Comparison of ENCODE assay signal across 10 cellular contexts in genomic region chr14:36518586-36519430, GRCh38. TPM values are rescaled to one million over a fixed set of nuclear protein-coding genes. Genes with fewer than 3 reads are reported as not detected.
DNase-seq lines count a peak whose midpoint lies in the region; ATAC-seq lines count a peak whose summit lies in the region.
"Had no signal": no experiment of that assay in that cellular context is flagged by ENCODE, and none has a peak within 500 bp of the region (broad histone marks: within the 10 kb centered on the region; RNA-seq: fewer than 3 reads in every experiment).

No MANE protein-coding gene starts in this region.

- peaks cover 66% of the 10 kb centered on the region for H3K27me3 Mint-ChIP-seq in activated T-cell treated with anti-CD3 and anti-CD28 coated beads, Interleukin-2, amount 50 U/mL, for 72 hours (ENCODE audit: low read depth)

- H3K4me3 ChIP-seq in SK-N-MC, result peak overlapping the region; percentile 87
- peak overlapping the region; percentile 42 for H3K4me3 ChIP-seq in iPS-18a (ENCODE audit: low read length)
- H3K4me3 ChIP-seq in subcutaneous abdominal adipose tissue (ENCODE audit: low read depth in 1 of 5, low read length in 5 of 5), result peak overlapping the region in 4 of 5 donors; percentile 22 to 44 (median 40)

- no peaks in the 10 kb centered on the region for H3K9me3 Mint-ChIP-seq in activated T-cell treated with anti-CD3 and anti-CD28 coated beads, Interleukin-2, amount 50 U/mL, for 72 hours
- H3K9me3 Mint-ChIP-seq: activated B cell treated with CpG ODN at 0.5 μM for 24 hours had no signal

- H3K36me3 Mint-ChIP-seq in activated T-cell treated with anti-CD3 and anti-CD28 coated beads, Interleukin-2, amount 50 U/mL, for 72 hours (ENCODE audit: insufficient read depth in 2 of 2), result peaks cover 3% of the 10 kb centered on the region in 2 donors

- H3K9me3 ChIP-seq in SK-N-MC (ENCODE audit: low read depth, low read length) (no peaks in the 10 kb centered on the region), iPS-18a (ENCODE audit: control insufficient read depth, low read depth, low read length) (no peaks in the 10 kb centered on the region), subcutaneous abdominal adipose tissue (ENCODE audit: control insufficient read depth in 5 of 5, low read length in 5 of 5) (no peaks in the 10 kb centered on the region)

- H3K27ac Mint-ChIP-seq in activated T-cell treated with anti-CD3 and anti-CD28 coated beads, Interleukin-2, amount 50 U/mL, for 72 hours, result no peak overlapping the region
- H3K27ac Mint-ChIP-seq: activated B cell treated with CpG ODN at 0.5 μM for 24 hours had no signal

- H3K4me3 Mint-ChIP-seq in activated T-cell treated with anti-CD3 and anti-CD28 coated beads, Interleukin-2, amount 50 U/mL, for 72 hours, result peak overlapping the region; percentile 75 to 77

- DNase-seq in activated T-cell treated with anti-CD3 and anti-CD28 coated beads, Interleukin-2, amount 50 U/mL, for 72 hours, result no peak
- no peak for DNase-seq in activated T-cell treated with anti-CD3 and anti-CD28 coated beads for 4 hours
- DNase-seq in SK-N-MC (ENCODE audit: low read depth, low spot score), result no peak
- no peak for DNase-seq in stimulated activated naive CD4-positive, alpha-beta T cell (lab: John Stamatoyannopoulos, UW)
- DNase-seq in C1 segment of cervical spinal cord (lab: John Stamatoyannopoulos, UW), result no peak
- no peak for DNase-seq in activated effector memory CD4-positive, alpha-beta T cell treated with Interleukin-2 at 50 U/mL for 16 hours
- DNase-seq: activated B cell treated with CpG ODN at 0.5 μM for 24 hours had no signal

- ATAC-seq in activated T-cell treated with anti-CD3 and anti-CD28 coated beads, Interleukin-2, amount 50 U/mL, for 72 hours (replicated peaks in 1 of 2), result peak in 1 of 2 donors; percentile 31

- H3K27me3 ChIP-seq in iPS-18a (ENCODE audit: control insufficient read depth, insufficient read depth, low read length) (peaks cover 100% of the 10 kb centered on the region), subcutaneous abdominal adipose tissue (ENCODE audit: control insufficient read depth in 5 of 5, insufficient read depth in 4 of 5, low read length in 5 of 5) (peaks cover 69 to 91% (median 84%) of the 10 kb centered on the region in 5 donors)

- H3K27ac ChIP-seq in SK-N-MC, result no peak overlapping the region
- no peak overlapping the region for H3K27ac ChIP-seq in iPS-18a (ENCODE audit: low read length)
- H3K27ac ChIP-seq in subcutaneous abdominal adipose tissue (ENCODE audit: low read depth, low read length), result no peak overlapping the region
- H3K27ac ChIP-seq: epithelial cell of prostate had no signal

- H3K4me1 ChIP-seq in iPS-18a (ENCODE audit: control insufficient read depth, low read depth, low read length), result peaks cover 16% of the 10 kb centered on the region
- H3K4me1 ChIP-seq in subcutaneous abdominal adipose tissue (ENCODE audit: control insufficient read depth in 5 of 5, insufficient read depth in 5 of 5, low read length in 5 of 5), result peaks cover 0 to 50% (median 35%) of the 10 kb centered on the region in 5 donors

- H3K9ac ChIP-seq in SK-N-MC (ENCODE audit: insufficient read length) (peak overlapping the region; percentile 83), iPS-18a (ENCODE audit: low read length) (no peak overlapping the region), subcutaneous abdominal adipose tissue (ENCODE audit: low read length in 5 of 5) (no peak overlapping the region)

- peaks cover 23% of the 10 kb centered on the region for H3K4me1 Mint-ChIP-seq in activated T-cell treated with anti-CD3 and anti-CD28 coated beads, Interleukin-2, amount 50 U/mL, for 72 hours (ENCODE audit: low read depth)

- no peaks in the 10 kb centered on the region for H3K36me3 ChIP-seq in SK-N-MC (ENCODE audit: insufficient read depth, low read length)
- no peaks in the 10 kb centered on the region for H3K36me3 ChIP-seq in iPS-18a (ENCODE audit: control insufficient read depth, low read depth, low read length)
- H3K36me3 ChIP-seq in subcutaneous abdominal adipose tissue (ENCODE audit: control insufficient read depth in 5 of 5, insufficient read depth in 5 of 5, low read length in 5 of 5), result no peaks in the 10 kb centered on the region

RNA-seq across cellular contexts. Expression of gene NKX2-1, which starts 1.2 kb away (rescaled TPM):
- total RNA-seq in activated T-cell treated with anti-CD3 and anti-CD28 coated beads, Interleukin-2, amount 50 U/mL, for 72 hours, result not detected
- total RNA-seq: activated B cell treated with CpG ODN at 0.5 μM for 24 hours had no signal
